ENCODE assay signal across 7 cellular contexts in the genomic region with DNA sequence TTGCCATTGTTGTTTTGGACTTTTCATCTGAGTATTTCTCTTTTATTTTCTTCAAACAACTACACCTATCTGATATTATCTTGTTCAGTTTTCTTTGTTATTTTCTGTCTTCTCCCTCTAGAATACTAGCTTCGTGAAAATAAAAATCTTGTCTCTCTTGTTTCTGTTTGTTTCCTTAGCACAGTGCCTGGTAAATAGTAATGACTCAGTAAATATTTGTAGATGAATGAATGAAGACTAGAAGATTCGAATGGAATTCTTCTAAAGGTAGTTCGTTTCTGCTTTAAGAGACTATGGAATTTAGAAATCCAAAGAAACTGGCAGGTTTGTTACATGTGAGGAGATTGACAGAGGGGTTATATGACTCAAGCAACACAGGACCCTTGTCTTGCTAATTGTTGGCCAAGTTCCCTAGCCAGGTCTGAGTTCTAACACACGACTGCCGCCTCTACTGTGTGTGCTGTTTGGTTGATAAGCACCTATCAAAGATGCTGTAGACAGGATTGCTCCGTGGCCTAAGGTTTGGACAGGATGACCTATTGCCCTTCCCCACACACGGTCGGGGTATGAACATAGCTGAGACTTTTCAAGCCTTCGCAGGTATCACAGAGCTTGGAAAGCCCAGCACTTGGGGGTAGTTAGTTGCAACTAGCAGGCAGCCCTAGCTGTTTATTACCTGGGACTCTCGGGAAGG. TPM values are rescaled to one million over a fixed set of nuclear protein-coding genes. Genes with fewer than 3 reads are reported as not detected.
DNase-seq lines count a peak whose midpoint lies in the region; ATAC-seq, FAIRE-seq and TF ChIP-seq lines count a peak whose summit lies in the region.

No MANE protein-coding gene starts in this region.

- no peaks in the 10 kb centered on the region for H3K9me3 ChIP-seq in PC-9 (ENCODE audit: insufficient read depth, low read depth)
- no peaks in the 10 kb centered on the region for H3K9me3 ChIP-seq in endocrine pancreas (ENCODE audit: control insufficient read depth, low read length)

- H3K79me2 ChIP-seq in GM23338 (replicated peaks; ENCODE audit: insufficient read depth) (peaks cover 36% of the 10 kb centered on the region), PC-9 (ENCODE audit: low read depth) (peaks cover 40% of the 10 kb centered on the region)

- H3F3A ChIP-seq in GM23338 (replicated peaks; ENCODE audit: low read depth) (0 out of 2 replicates have a peak, but pooled peaks cover 4% of the 10 kb centered on the region), PC-9 (ENCODE audit: insufficient read depth, low read depth) (peaks cover 18% of the 10 kb centered on the region)

- ATAC-seq in GM23338: peak; percentile 22
- peak in 1 of 2 donors; percentile 1 for ATAC-seq in natural killer cell treated with Interleukin-12 subunit alpha and Interleukin-12 subunit beta and Interleukin-15 and Interleukin-18, amount 100 ng/mL, for 72 hours

- CTCF ChIA-PET in PC-9 (lab: Charles Lee): interaction anchor here (0.6 kb wide), 1 partner anchor 25 kb away, joined by 3 read pairs; no protein-coding TSS in a partner anchor

- no peaks in the 10 kb centered on the region for H3K36me3 Mint-ChIP-seq in GM23338 (ENCODE audit: low read depth)
- no peaks in the 10 kb centered on the region for H3K36me3 Mint-ChIP-seq in natural killer cell treated with Interleukin-12 subunit alpha and Interleukin-12 subunit beta and Interleukin-15 and Interleukin-18, amount 100 ng/mL, for 72 hours

- no peak for TF ChIP-seq POLR2A in GM12891 (IDR thresholded peaks at IDR 0.05; ENCODE audit: low read depth, low read length)

- no peaks in the 10 kb centered on the region for H3K9me3 Mint-ChIP-seq in GM23338
- no peaks in the 10 kb centered on the region for H3K9me3 Mint-ChIP-seq in natural killer cell treated with Interleukin-12 subunit alpha and Interleukin-12 subunit beta and Interleukin-15 and Interleukin-18, amount 100 ng/mL, for 72 hours

- peak overlapping the region; percentile 93 for H3K27ac ChIP-seq in GM23338 (ENCODE audit: low read depth)
- peak overlapping the region; percentile 81 for H3K27ac ChIP-seq in PC-9

- H3K27me3 Mint-ChIP-seq in GM23338 (ENCODE audit: insufficient read depth, low read depth, poor library complexity): peaks cover 10% of the 10 kb centered on the region
- H3K27me3 Mint-ChIP-seq in natural killer cell treated with Interleukin-12 subunit alpha and Interleukin-12 subunit beta and Interleukin-15 and Interleukin-18, amount 100 ng/mL, for 72 hours: peaks cover 0 to 6% of the 10 kb centered on the region in 2 donors

- intact Hi-C loops in PC-9 (cut with micrococcal nuclease; ENCODE audit: unreplicated experiment): loop anchor here (1.0 to 2.0 kb wide), 3 partner anchors 37 to 80 kb away; no protein-coding TSS in a partner anchor

- H3K4me1 ChIP-seq in GM23338 (ENCODE audit: insufficient read depth) (peaks cover 60% of the 10 kb centered on the region), PC-9 (replicated peaks; ENCODE audit: insufficient read depth) (peaks cover 49% of the 10 kb centered on the region), endocrine pancreas (ENCODE audit: control insufficient read depth, insufficient read depth, low read length) (peaks cover 7% of the 10 kb centered on the region)

- peak overlapping the region; percentile 83 for H3K9ac ChIP-seq in endocrine pancreas (ENCODE audit: control insufficient read depth, insufficient read depth, low read length)

- peak overlapping the region; percentile 95 for H3K4me3 Mint-ChIP-seq in GM23338
- H3K4me3 Mint-ChIP-seq in natural killer cell treated with Interleukin-12 subunit alpha and Interleukin-12 subunit beta and Interleukin-15 and Interleukin-18, amount 100 ng/mL, for 72 hours: peak overlapping the region; percentile 91

- peaks cover 56% of the 10 kb centered on the region for H3K4me1 Mint-ChIP-seq in GM23338
- H3K4me1 Mint-ChIP-seq in natural killer cell treated with Interleukin-12 subunit alpha and Interleukin-12 subunit beta and Interleukin-15 and Interleukin-18, amount 100 ng/mL, for 72 hours (ENCODE audit: low read depth in 2 of 2): peaks cover 25 to 33% of the 10 kb centered on the region in 2 donors

- H2AFZ ChIP-seq in GM23338: peak overlapping the region; percentile 77
- peak overlapping the region; percentile 99 for H2AFZ ChIP-seq in PC-9

- H3K4me3 ChIP-seq in GM23338 (peak overlapping the region; percentile 99), PC-9 (peak overlapping the region; percentile 98), endocrine pancreas (ENCODE audit: control insufficient read depth, insufficient read depth, low read length) (peak overlapping the region; percentile 75)

- H3K27me3 ChIP-seq in GM23338 (ENCODE audit: insufficient read depth) (no peaks in the 10 kb centered on the region), PC-9 (ENCODE audit: insufficient read depth, low read depth) (no peaks in the 10 kb centered on the region), endocrine pancreas (ENCODE audit: control insufficient read depth, insufficient read depth, low read length) (no peaks in the 10 kb centered on the region)

- BruUV-seq in PC-9 (replicated peaks; lab: Mats Ljungman, UMichigan): TSS peak; percentile 96

- TF ChIP-seq CTCF in GM23338 (conservative IDR thresholded peaks at IDR 0.05; ENCODE audit: low read depth in 2 of 2) (no peak), PC-9 (conservative IDR thresholded peaks at IDR 0.05) (no peak)

- H3K9me2 ChIP-seq in GM23338 (ENCODE audit: insufficient read depth): no peaks in the 10 kb centered on the region
- H3K9me2 ChIP-seq in PC-9 (ENCODE audit: insufficient read depth): no peaks in the 10 kb centered on the region

- H3K4me2 ChIP-seq in GM23338: peak overlapping the region; percentile 83
- H3K4me2 ChIP-seq in PC-9: peak overlapping the region; percentile 77

- DNase-seq in GM12891 (ENCODE audit: insufficient read length, low spot score) (no peak), GM23338 (ENCODE audit: low spot score) (peak; percentile 45), PC-9 (peak in 1 of 2 experiments; percentile 80), NCI-H446 (lab: John Stamatoyannopoulos, UW) (no peak), NCI-H2171 treated with DMSO at 0.1 percent for 48 hours (lab: John Stamatoyannopoulos, UW) (no peak)
- DNase-seq in natural killer cell treated with Interleukin-12 subunit alpha and Interleukin-12 subunit beta and Interleukin-15 and Interleukin-18, amount 100 ng/mL, for 72 hours (ENCODE audit: low spot score): no peak

- POLR2A ChIA-PET in PC-9 (lab: Charles Lee; ENCODE audit: unreplicated experiment): interaction anchor here (0.5 to 1.0 kb wide), 7 partner anchors 10 to 968 kb away, joined by 3 to 14 read pairs (median 5); partner anchors contain the start of genes FZD4 and PICALM

- FAIRE-seq in GM12891 (lab: Jason Lieb, UNC): peak; percentile 84

- no peaks in the 10 kb centered on the region; the same call in 1 of the 2 replicates for H4K20me1 ChIP-seq in GM23338 (replicated peaks; ENCODE audit: insufficient read depth)
- H4K20me1 ChIP-seq in PC-9 (ENCODE audit: insufficient read depth): no peaks in the 10 kb centered on the region; the same call in 1 of the 2 replicates

- H3K36me3 ChIP-seq in GM23338 (ENCODE audit: insufficient read depth) (no peaks in the 10 kb centered on the region), PC-9 (ENCODE audit: low read depth) (peaks cover 5% of the 10 kb centered on the region), endocrine pancreas (ENCODE audit: control insufficient read depth, insufficient read depth, low read length) (no peaks in the 10 kb centered on the region)

- H3K27ac Mint-ChIP-seq in GM23338: peak overlapping the region; percentile 78
- peak overlapping the region in 1 of 2 donors; percentile 86 for H3K27ac Mint-ChIP-seq in natural killer cell treated with Interleukin-12 subunit alpha and Interleukin-12 subunit beta and Interleukin-15 and Interleukin-18, amount 100 ng/mL, for 72 hours

TF ChIP-seq in GM12891, 5 proteins besides CTCF, POLR2A, EP300 and RAD21:
- TF ChIP-seq TAF1 (IDR thresholded peaks at IDR 0.05; ENCODE audit: low read depth, low read length) (no peak), POLR2AphosphoS5 (IDR thresholded peaks at IDR 0.05; ENCODE audit: low read depth, low read length) (no peak), PAX5 (IDR thresholded peaks at IDR 0.05; ENCODE audit: insufficient read depth, low read length, severe bottlenecking) (no peak), SPI1 (IDR thresholded peaks at IDR 0.05; ENCODE audit: low read depth, low read length) (no peak), POU2F2 (IDR thresholded peaks at IDR 0.05; ENCODE audit: low read depth, low read length) (no peak)

TF ChIP-seq in GM23338, 12 proteins besides CTCF, POLR2A, EP300 and RAD21 (continues in another document):
- no peak for TF ChIP-seq POLR2AphosphoS5 (IDR thresholded peaks at IDR 0.05; ENCODE audit: low read depth)
- no peak for TF ChIP-seq ZNF114 (CRISPR knock-in tag; IDR thresholded peaks at IDR 0.05)
- TF ChIP-seq NANOG (IDR thresholded peaks at IDR 0.05; ENCODE audit: borderline replicate concordance): no peak
- no peak for TF ChIP-seq ETS1 (IDR thresholded peaks at IDR 0.05)
- no peak for TF ChIP-seq STAT1 (IDR thresholded peaks at IDR 0.05; ENCODE audit: unreplicated experiment)
- TF ChIP-seq EZH2phosphoT487 (IDR thresholded peaks at IDR 0.05; ENCODE audit: unreplicated experiment): no peak
- no peak for TF ChIP-seq EZH2 (IDR thresholded peaks at IDR 0.05; ENCODE audit: low read depth, unreplicated experiment)
- TF ChIP-seq CREB1 (CRISPR knock-in tag; IDR thresholded peaks at IDR 0.05; ENCODE audit: low read depth): no peak

RNA-seq across cellular contexts. Expression of gene TMEM135, which starts 0.8 kb away (rescaled TPM):
- polyA plus RNA-seq in GM12891 (2012; ENCODE audit: low read depth, missing spikeins): 4.1 TPM
- total RNA-seq in GM23338 (2014; rRNA removed; shearing (Covaris generic)): 47.4 and 49.9 TPM in 2 replicates
- 19.2 and 23.4 TPM in 2 replicates for polyA plus RNA-seq in GM23338 (2016; fragmentation: Nextera tagmentation; extraction: Ambion mirVana)
- 15.0 and 42.0 TPM in 2 replicates for total RNA-seq in PC-9 (2021)
- total RNA-seq in natural killer cell treated with Interleukin-12 subunit alpha and Interleukin-12 subunit beta and Interleukin-15 and Interleukin-18, amount 100 ng/mL, for 72 hours: 10 to 100 TPM; 23.0 to 40.3 TPM
